ENCODE assay signal across 1 cellular context in the genomic region with DNA sequence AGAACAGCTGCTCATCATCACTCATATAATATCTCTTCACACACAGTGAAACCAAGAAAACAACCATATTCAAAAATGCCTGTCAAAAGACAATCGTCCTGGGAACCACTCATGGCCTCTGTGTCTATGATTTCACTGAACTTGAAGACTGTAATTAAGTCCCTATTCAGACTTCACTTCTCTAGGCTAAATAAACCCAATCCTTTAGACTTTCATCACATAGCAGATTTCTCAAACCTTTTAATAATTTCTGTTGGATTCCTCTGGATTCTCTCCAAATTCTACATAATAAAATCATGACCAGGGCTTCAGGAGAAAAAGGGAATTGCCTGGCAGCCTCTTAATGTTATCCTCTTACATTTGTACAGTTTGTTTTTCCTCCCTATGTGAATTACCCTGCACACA.
TF ChIP-seq lines count a peak whose summit lies in the region.

No MANE protein-coding gene starts in this region.

TF ChIP-seq in IMR-90, 13 proteins besides CTCF, POLR2A, EP300 and RAD21 (continued from another document):
- TF ChIP-seq NFE2L2 (IDR thresholded peaks at IDR 0.05; ENCODE audit: low read depth, low read length): no peak
- TF ChIP-seq RFX5 (IDR thresholded peaks at IDR 0.05; ENCODE audit: low read depth, low read length): no peak
- TF ChIP-seq FOS (IDR thresholded peaks at IDR 0.05; ENCODE audit: low read depth, low read length): no peak
- TF ChIP-seq BHLHE40 (IDR thresholded peaks at IDR 0.05; ENCODE audit: low read depth, low read length): no peak
- no peak for TF ChIP-seq MAFK (IDR thresholded peaks at IDR 0.05; ENCODE audit: low read depth, low read length)
- TF ChIP-seq, protein P1, sequence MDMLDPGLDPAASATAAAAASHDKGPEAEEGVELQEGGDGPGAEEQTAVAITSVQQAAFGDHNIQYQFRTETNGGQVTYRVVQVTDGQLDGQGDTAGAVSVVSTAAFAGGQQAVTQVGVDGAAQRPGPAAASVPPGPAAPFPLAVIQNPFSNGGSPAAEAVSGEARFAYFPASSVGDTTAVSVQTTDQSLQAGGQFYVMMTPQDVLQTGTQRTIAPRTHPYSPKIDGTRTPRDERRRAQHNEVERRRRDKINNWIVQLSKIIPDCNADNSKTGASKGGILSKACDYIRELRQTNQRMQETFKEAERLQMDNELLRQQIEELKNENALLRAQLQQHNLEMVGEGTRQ (IDR thresholded peaks at IDR 0.05; ENCODE audit: low read depth, low read length): no peak
